Comparison of ENCODE assay signal across 8 cellular contexts in genomic region chr16:2023098-2023925, GRCh38. TPM values are rescaled to one million over a fixed set of nuclear protein-coding genes. Genes with fewer than 3 reads are reported as not detected.
DNase-seq lines count a peak whose midpoint lies in the region; ATAC-seq and TF ChIP-seq lines count a peak whose summit lies in the region.

No MANE protein-coding gene starts in this region.

- ATAC-seq in HG03135 (IDR thresholded peaks at IDR 0.05; ENCODE audit: unreplicated experiment) = peak; percentile 66

- peaks cover 25 to 60% (median 41%) of the 10 kb centered on the region in 4 donors for H3K4me1 ChIP-seq in liver (ENCODE audit: control insufficient read depth in 4 of 4, insufficient read depth in 4 of 4, low read length in 3 of 4)

- H3K27me3 ChIP-seq in liver (ENCODE audit: control insufficient read depth in 4 of 4, insufficient read depth in 4 of 4, low read length in 3 of 4) = no peaks in the 10 kb centered on the region

- peak; percentile 97 for TF ChIP-seq RAD21 in liver (IDR thresholded peaks at IDR 0.05)

- WGBS in liver = 18% methylated on average over 51 of the region's 51 CpGs

- no peak overlapping the region for H3K9ac ChIP-seq in liver (ENCODE audit: low read depth in 1 of 2, low read length in 2 of 2)

- TF ChIP-seq CTCF in liver (IDR thresholded peaks at IDR 0.05; ENCODE audit: low read depth, low read length, missing input control) = peak; percentile 98

- DNase-seq in SIG-M5 treated with dmso at 0.1 percent for 504 hours (lab: John Stamatoyannopoulos, UW; ENCODE audit: unreplicated experiment) (peak; percentile 72), SIG-M5 (lab: John Stamatoyannopoulos, UW) (no peak), NCI-H460 (ENCODE audit: extremely low read depth, low read depth) (peak; percentile 89), dermis blood vessel endothelial cell (peak; percentile 93)
- DNase-seq in activated CD4-positive, alpha-beta T cell treated with anti-CD3 and anti-CD28 coated beads, Interleukin-2, amount 50 U/mL, for 1 hour = peak; percentile 95
- DNase-seq in stimulated activated CD4-positive, alpha-beta T cell treated with anti-CD3 and anti-CD28 coated beads, Interleukin-4, amount 100 ng/mL, for 1 hour = peak; percentile 97

- peak overlapping the region in 1 of 3 donors; percentile 18 for H3K4me3 ChIP-seq in liver (ENCODE audit: low read depth in 1 of 3, low read length in 3 of 3)

- peak overlapping the region; percentile 54 to 61 for H3K27ac ChIP-seq in liver (ENCODE audit: low read depth in 1 of 2, low read length in 2 of 2)

- no peaks in the 10 kb centered on the region for H3K9me3 ChIP-seq in liver (ENCODE audit: control insufficient read depth in 4 of 4, low read length in 3 of 4)

- no peaks in the 10 kb centered on the region for H3K36me3 ChIP-seq in liver (ENCODE audit: control insufficient read depth in 4 of 4, insufficient read depth in 3 of 4, low read depth in 1 of 4, low read length in 3 of 4)

TF ChIP-seq in liver, 16 proteins besides CTCF, POLR2A, EP300 and RAD21:
- no peak for TF ChIP-seq JUND (IDR thresholded peaks at IDR 0.05)
- TF ChIP-seq HNF4A (conservative IDR thresholded peaks at IDR 0.05) = no peak
- peak in 1 of 2 donors; percentile 15 for TF ChIP-seq GABPA (IDR thresholded peaks at IDR 0.05 in 1 of 2, conservative IDR thresholded peaks at IDR 0.05 in 1 of 2)
- TF ChIP-seq EGR1 (IDR thresholded peaks at IDR 0.05; ENCODE audit: low read depth in 2 of 2) = no peak
- TF ChIP-seq, protein P1, sequence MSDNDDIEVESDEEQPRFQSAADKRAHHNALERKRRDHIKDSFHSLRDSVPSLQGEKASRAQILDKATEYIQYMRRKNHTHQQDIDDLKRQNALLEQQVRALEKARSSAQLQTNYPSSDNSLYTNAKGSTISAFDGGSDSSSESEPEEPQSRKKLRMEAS (IDR thresholded peaks at IDR 0.05) = no peak
- no peak for TF ChIP-seq ZBTB33 (IDR thresholded peaks at IDR 0.05)
- no peak for TF ChIP-seq TAF1 (conservative IDR thresholded peaks at IDR 0.05)
- TF ChIP-seq SP1 (IDR thresholded peaks at IDR 0.05) = peak; percentile 39

RNA-seq across cellular contexts. Expression of gene NHERF2, which starts 3.4 kb away (rescaled TPM):
- 11.1 and 13.3 TPM in 2 replicates for total RNA-seq in NCI-H460 (2014; rRNA removed; shearing (Covaris generic))
- polyA plus RNA-seq in NCI-H460 (2014; cell fraction: nucleus; rRNA removed) = 19.9 and 20.7 TPM in 2 replicates
- total RNA-seq in dermis blood vessel endothelial cell (33.5 and 79.6 TPM in 2 replicates), liver (10 to 100 TPM; 36.6 to 85.8 TPM)
- polyA plus RNA-seq in liver = 100 to 1,000 TPM in 1 of 2 donors, 10 to 100 TPM in 1; 62.4 to 205 TPM

RNA-seq across cellular contexts. Expression of gene NPW, which starts 3.7 kb away (rescaled TPM):
- 3.4 and 4.8 TPM in 2 replicates for total RNA-seq in NCI-H460 (2014; rRNA removed; shearing (Covaris generic))
- 6.5 and 23.5 TPM in 2 replicates for polyA plus RNA-seq in NCI-H460 (2014; cell fraction: nucleus; rRNA removed)
- total RNA-seq in dermis blood vessel endothelial cell = 0.17 and 1.2 TPM in 2 replicates
- 1 to 10 TPM; 1.3 to 8.4 TPM for total RNA-seq in liver
- 10 to 100 TPM in 1 of 2 donors, 1 to 10 TPM in 1; 9.9 to 20.6 TPM for polyA plus RNA-seq in liver

RNA-seq across cellular contexts. Expression of gene ZNF598, which starts 13.7 kb away (rescaled TPM):
- total RNA-seq in NCI-H460 (2014; rRNA removed; shearing (Covaris generic)) = 35.1 and 37.1 TPM in 2 replicates
- polyA plus RNA-seq in NCI-H460 (2014; cell fraction: nucleus; rRNA removed) = 212 and 247 TPM in 2 replicates
- total RNA-seq in dermis blood vessel endothelial cell (19.1 and 28.2 TPM in 2 replicates), liver (10 to 100 TPM; 12.8 to 19.7 TPM)
- polyA plus RNA-seq in liver = 10 to 100 TPM in 1 of 2 donors, 1 to 10 TPM in 1; 2.7 to 28.4 TPM

RNA-seq across cellular contexts. Expression of gene NTHL1, which starts 24.3 kb away (rescaled TPM):
- 18.0 and 20.2 TPM in 2 replicates for total RNA-seq in NCI-H460 (2014; rRNA removed; shearing (Covaris generic))
- polyA plus RNA-seq in NCI-H460 (2014; cell fraction: nucleus; rRNA removed) = 61.1 and 62.2 TPM in 2 replicates
- total RNA-seq in dermis blood vessel endothelial cell = 27.7 and 32.3 TPM in 2 replicates
- 10 to 100 TPM; 10.4 to 12.7 TPM for total RNA-seq in liver
- polyA plus RNA-seq in liver = 100 to 1,000 TPM in 1 of 2 donors, 10 to 100 TPM in 1; 25.4 to 166 TPM

RNA-seq across cellular contexts. Expression of gene TSC2, which starts 24.5 kb away (rescaled TPM):
- 33.8 and 38.5 TPM in 2 replicates for total RNA-seq in NCI-H460 (2014; rRNA removed; shearing (Covaris generic))
- polyA plus RNA-seq in NCI-H460 (2014; cell fraction: nucleus; rRNA removed) = 92.5 and 156 TPM in 2 replicates
- total RNA-seq in dermis blood vessel endothelial cell (40.8 and 59.3 TPM in 2 replicates), liver (10 to 100 TPM; 28.3 to 51.2 TPM)
- 10 to 100 TPM; 23.3 to 29.1 TPM for polyA plus RNA-seq in liver
